22 cellular contexts compared by ENCODE assay signal in the genomic region with DNA sequence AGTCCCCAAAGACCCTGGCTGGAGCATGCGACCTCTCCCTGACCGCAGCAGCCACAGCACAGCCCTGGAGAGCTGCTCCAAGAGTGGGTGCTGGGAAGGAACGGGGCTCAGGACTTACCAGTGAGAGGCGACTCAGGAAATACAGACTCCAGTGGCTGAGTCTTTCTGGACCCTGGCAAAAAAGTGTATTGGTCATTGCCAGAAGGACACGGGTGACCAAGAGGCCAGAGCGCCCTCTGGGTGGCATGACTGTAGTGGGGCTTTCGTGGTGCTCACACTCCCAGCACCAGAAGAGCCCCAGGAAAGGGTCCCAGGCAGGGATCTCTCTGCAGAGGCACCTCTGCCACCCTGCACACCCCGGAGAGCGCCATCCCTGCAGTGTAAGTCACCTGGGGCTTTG. TPM values are rescaled to one million over a fixed set of nuclear protein-coding genes. Genes with fewer than 3 reads are reported as not detected.
"Had no signal": no experiment of that assay in that cellular context is flagged by ENCODE, and none has a peak within 500 bp of the region (broad histone marks: within the 10 kb centered on the region; RNA-seq: fewer than 3 reads in every experiment).

No MANE protein-coding gene starts in this region.

- H3K4me1 ChIP-seq: colonic mucosa, parathyroid adenoma, thyroid gland had no signal

- H3K9ac ChIP-seq: neural progenitor cell, parathyroid adenoma had no signal

- DNase-seq: activated CD4-positive, alpha-beta T cell treated with anti-CD3 and anti-CD28 coated beads, Interleukin-2, amount 50 U/mL, for 1 hour; activated CD8-positive, alpha-beta memory T cell treated with anti-CD3 and anti-CD28 coated beads for 24 hours; activated CD8-positive, alpha-beta memory T cell treated with anti-CD3 and anti-CD28 coated beads, Interleukin-2, amount 50 U/mL, for 48 hours; activated naive CD8-positive, alpha-beta T cell treated with anti-CD3 and anti-CD28 coated beads, Interleukin-2, amount 10 ng/mL, durations not matched to agents 7 days and 5 days; amygdala; central memory CD4-positive, alpha-beta T cell; colonic mucosa; effector CD4-positive, alpha-beta T cell; gastrocnemius medialis; kidney glomerular epithelial cell; left ventricle myocardium inferior; stimulated activated naive B cell treated with anti-CD40 and anti-IgM and Interleukin-4, amounts not matched to agents 10 μg/mL and 1 μg/mL and 100 μg/mL, for 72 hours; T-helper 1 cell; T-helper 9 cell; thyroid gland; uterus had no signal

- H3K4me2 ChIP-seq: neural progenitor cell had no signal

- H3K27ac Mint-ChIP-seq: activated naive CD8-positive, alpha-beta T cell treated with anti-CD3 and anti-CD28 coated beads, Interleukin-2, amount 10 ng/mL, durations not matched to agents 7 days and 5 days; neural progenitor cell; stimulated activated naive B cell treated with anti-CD40 and anti-IgM and Interleukin-4, amounts not matched to agents 10 μg/mL and 1 μg/mL and 100 μg/mL, for 72 hours had no signal

- H3K4me3 ChIP-seq: colonic mucosa, gastrocnemius medialis, left ventricle myocardium inferior, neural progenitor cell, spleen, thyroid gland, uterus had no signal

- H3K9me3 Mint-ChIP-seq: activated naive CD8-positive, alpha-beta T cell treated with anti-CD3 and anti-CD28 coated beads, Interleukin-2, amount 10 ng/mL, durations not matched to agents 7 days and 5 days; neural progenitor cell; stimulated activated naive B cell treated with anti-CD40 and anti-IgM and Interleukin-4, amounts not matched to agents 10 μg/mL and 1 μg/mL and 100 μg/mL, for 72 hours had no signal

- H2AFZ ChIP-seq: neural progenitor cell, parathyroid adenoma had no signal

- ATAC-seq: activated CD4-positive, CD25-positive, alpha-beta regulatory T cell treated with anti-CD3 and anti-CD28 coated beads, Interleukin-2, amount 50 U/mL, for 24 hours; gastrocnemius medialis; stimulated activated naive B cell treated with anti-CD40 and anti-IgM and Interleukin-4, amounts not matched to agents 10 μg/mL and 1 μg/mL and 100 μg/mL, for 72 hours had no signal

- H3K36me3 Mint-ChIP-seq: activated naive CD8-positive, alpha-beta T cell treated with anti-CD3 and anti-CD28 coated beads, Interleukin-2, amount 10 ng/mL, durations not matched to agents 7 days and 5 days; neural progenitor cell; stimulated activated naive B cell treated with anti-CD40 and anti-IgM and Interleukin-4, amounts not matched to agents 10 μg/mL and 1 μg/mL and 100 μg/mL, for 72 hours had no signal

- H3K36me3 ChIP-seq: colonic mucosa, gastrocnemius medialis, left ventricle myocardium inferior, neural progenitor cell, spleen, thyroid gland, uterus had no signal

- H3K9me3 ChIP-seq: colonic mucosa, gastrocnemius medialis, left ventricle myocardium inferior, spleen, thyroid gland, uterus had no signal

- H3K4me3 Mint-ChIP-seq: activated naive CD8-positive, alpha-beta T cell treated with anti-CD3 and anti-CD28 coated beads, Interleukin-2, amount 10 ng/mL, durations not matched to agents 7 days and 5 days; neural progenitor cell; stimulated activated naive B cell treated with anti-CD40 and anti-IgM and Interleukin-4, amounts not matched to agents 10 μg/mL and 1 μg/mL and 100 μg/mL, for 72 hours had no signal

- H3K79me2 ChIP-seq: parathyroid adenoma had no signal

- H3K27me3 ChIP-seq: thyroid gland had no signal

- H3K4me1 Mint-ChIP-seq: activated naive CD8-positive, alpha-beta T cell treated with anti-CD3 and anti-CD28 coated beads, Interleukin-2, amount 10 ng/mL, durations not matched to agents 7 days and 5 days had no signal

- H3K27ac ChIP-seq: colonic mucosa, gastrocnemius medialis, left ventricle myocardium inferior, neural progenitor cell, parathyroid adenoma, spleen, thyroid gland, uterus had no signal

RNA-seq across cellular contexts. Expression of gene PRDM16, which starts 8.9 kb away (rescaled TPM):
- total RNA-seq: activated naive CD8-positive, alpha-beta T cell treated with anti-CD3 and anti-CD28 coated beads, Interleukin-2, amount 10 ng/mL, durations not matched to agents 7 days and 5 days; mononuclear cell had no signal

RNA-seq across cellular contexts. Expression of gene ACTRT2, which starts 38.8 kb away (rescaled TPM):
- total RNA-seq: activated naive CD8-positive, alpha-beta T cell treated with anti-CD3 and anti-CD28 coated beads, Interleukin-2, amount 10 ng/mL, durations not matched to agents 7 days and 5 days; colonic mucosa; esophagus mucosa; gastrocnemius medialis; left ventricle myocardium inferior; mononuclear cell; spleen; uterus had no signal
- polyA plus RNA-seq: spleen had no signal
